ENCODE assay signal across 9 cellular contexts in the genomic region with DNA sequence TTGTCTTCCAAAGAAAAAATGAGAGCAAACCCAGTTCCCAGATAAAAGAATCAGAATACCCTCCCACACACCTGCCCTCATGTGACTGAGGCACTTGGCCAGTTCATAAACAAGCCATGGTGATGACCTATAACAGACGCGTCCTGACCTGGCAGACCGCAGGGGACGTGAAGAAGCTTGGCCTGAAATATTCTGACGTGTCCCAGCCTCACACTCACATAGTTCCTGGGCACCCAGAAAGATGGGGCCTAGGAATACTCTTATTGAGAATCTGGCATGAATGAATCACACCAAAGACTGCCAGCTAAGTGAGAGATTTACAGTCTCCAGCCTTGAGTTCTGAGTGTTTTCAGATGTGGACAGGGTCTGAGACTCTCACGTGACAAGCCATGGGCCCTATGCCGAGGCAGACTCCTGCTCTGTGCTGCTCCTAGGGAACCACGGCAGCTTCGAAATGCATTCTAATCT. TPM values are rescaled to one million over a fixed set of nuclear protein-coding genes. Genes with fewer than 3 reads are reported as not detected.
A peak's percentile ranks its signal among the peaks of the same experiment; 100 is the strongest.
DNase-seq lines count a peak whose midpoint lies in the region; ATAC-seq and TF ChIP-seq lines count a peak whose summit lies in the region.
"Had no signal": no experiment of that assay in that cellular context is flagged by ENCODE, and none has a peak within 500 bp of the region (broad histone marks: within the 10 kb centered on the region; RNA-seq: fewer than 3 reads in every experiment).

No MANE protein-coding gene starts in this region.

- H3K9ac ChIP-seq in adipocyte (ENCODE audit: low read length), result peak overlapping the region; percentile 54

- intact Hi-C loops in Right ventricle myocardium inferior (cut with DNase I), result loop anchor here (5.0 kb wide), 1 partner anchor 42 kb away; no protein-coding TSS in a partner anchor

- peak overlapping the region; percentile 60 for H3K4me3 ChIP-seq in adipocyte (ENCODE audit: low read length)

- no peaks in the 10 kb centered on the region for H3K9me3 ChIP-seq in adipocyte (ENCODE audit: control insufficient read depth, low read length)

- no peaks in the 10 kb centered on the region for H3K27me3 ChIP-seq in adipocyte (replicated peaks; ENCODE audit: control insufficient read depth, insufficient read depth, low read length)

- peak; percentile 75 for ATAC-seq in Right ventricle myocardium inferior
- ATAC-seq in omental fat pad (ENCODE audit: low FRiP score), result peak; percentile 87
- no peak for ATAC-seq in GM18519 (IDR thresholded peaks at IDR 0.05; ENCODE audit: low FRiP score, unreplicated experiment)
- ATAC-seq in GM19023 (IDR thresholded peaks at IDR 0.05; ENCODE audit: unreplicated experiment), result no peak
- ATAC-seq in HG03571 (IDR thresholded peaks at IDR 0.05; ENCODE audit: unreplicated experiment), result no peak

- no peak overlapping the region for H3K27ac ChIP-seq in caudate nucleus (ENCODE audit: low read depth, low read length)

- peaks cover 48% of the 10 kb centered on the region for H3K4me1 ChIP-seq in adipocyte (ENCODE audit: control insufficient read depth, insufficient read depth, low read length)

- TF ChIP-seq CTCF in omental fat pad (IDR thresholded peaks at IDR 0.05), result no peak

- H3K36me3 ChIP-seq in adipocyte (ENCODE audit: control insufficient read depth, insufficient read depth, low read length, severe bottlenecking), result no peaks in the 10 kb centered on the region

- peak; percentile 81 for DNase-seq in Daoy (ENCODE audit: low read depth)
- DNase-seq in adipocyte (ENCODE audit: low read depth), result peak; percentile 70
- peak; percentile 73 for DNase-seq in Right ventricle myocardium inferior (ENCODE audit: missing footprints)
- peak; percentile 39 for DNase-seq in omental fat pad (ENCODE audit: low spot score)
- DNase-seq in caudate nucleus (lab: John Stamatoyannopoulos, UW), result no peak
- DNase-seq: stimulated activated CD4-positive, alpha-beta T cell treated with anti-CD3 and anti-CD28 coated beads, Interleukin-4, amount 100 ng/mL, for 1 hour had no signal

RNA-seq across cellular contexts. Expression of gene MAP3K4, which starts 17.2 kb away (rescaled TPM):
- total RNA-seq in Daoy (2014; rRNA removed; shearing (Covaris generic)), result 49.7 and 87.2 TPM in 2 replicates
- total RNA-seq in Right ventricle myocardium inferior (49.0 TPM), omental fat pad (10 to 100 TPM; 18.9 to 33.6 (median 25.0) TPM)

Comparison
In these comparisons a context has a peak if more than half of its experiments do, and no peak if none do; other contexts are left out.
1. DNase-seq: peak in Daoy (single experiment), adipocyte (single experiment), Right ventricle myocardium inferior (single experiment) and omental fat pad (single experiment); none in caudate nucleus (0 of 61).
2. ATAC-seq: peak in Right ventricle myocardium inferior (single experiment) and omental fat pad (single experiment); none in GM18519 (single experiment), GM19023 (single experiment) and HG03571 (single experiment).